20 cellular contexts compared by ENCODE assay signal in the genomic region with DNA sequence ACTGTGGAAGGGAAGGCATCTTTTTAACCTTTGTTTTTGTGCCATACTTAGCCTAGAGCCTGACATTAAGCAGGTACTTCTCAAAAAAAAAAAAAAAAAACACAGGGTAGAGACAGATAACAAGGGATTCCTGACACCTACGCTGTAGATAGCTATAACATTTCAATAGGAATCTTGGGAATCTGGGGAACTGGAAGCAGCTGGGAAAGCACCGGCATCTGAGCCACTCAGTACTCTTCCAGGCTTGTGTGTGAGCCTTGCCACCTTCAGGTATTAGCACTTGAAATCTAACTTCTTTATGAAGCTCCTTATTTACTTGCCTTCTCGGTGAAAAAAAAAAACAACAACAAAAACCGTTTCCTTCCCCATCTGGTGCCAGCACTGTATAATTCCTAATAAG. TPM values are rescaled to one million over a fixed set of nuclear protein-coding genes. Genes with fewer than 3 reads are reported as not detected.
DNase-seq lines count a peak whose midpoint lies in the region; ATAC-seq and TF ChIP-seq lines count a peak whose summit lies in the region.
"Had no signal": no experiment of that assay in that cellular context is flagged by ENCODE, and none has a peak within 500 bp of the region (broad histone marks: within the 10 kb centered on the region; RNA-seq: fewer than 3 reads in every experiment).

No MANE protein-coding gene starts in this region.

- H3K4me2 ChIP-seq in trophoblast cell (ENCODE audit: low read length): no peak overlapping the region

- H3K23ac ChIP-seq in trophoblast cell (ENCODE audit: low read length): no peak overlapping the region

- no peak overlapping the region for H3K14ac ChIP-seq in trophoblast cell (ENCODE audit: low read length)

- no peak overlapping the region for H4K12ac ChIP-seq in trophoblast cell (ENCODE audit: low read depth, low read length)

- H4K8ac ChIP-seq in trophoblast cell (ENCODE audit: low read depth, low read length): no peak overlapping the region

- no peak overlapping the region for H4K91ac ChIP-seq in trophoblast cell (ENCODE audit: low read depth, low read length)

- H3K9ac ChIP-seq in SK-N-MC (ENCODE audit: insufficient read length) (no peak overlapping the region), trophoblast cell (ENCODE audit: low read length) (no peak overlapping the region)

- H3K9me3 ChIP-seq in SK-N-MC (ENCODE audit: low read depth, low read length): no peaks in the 10 kb centered on the region
- no peaks in the 10 kb centered on the region for H3K9me3 ChIP-seq in trophoblast cell (ENCODE audit: insufficient read depth, low read depth, low read length)
- no peaks in the 10 kb centered on the region for H3K9me3 ChIP-seq in A673 (ENCODE audit: low read depth, low read length, poor library complexity, severe bottlenecking)
- H3K9me3 ChIP-seq: body of pancreas, prostate gland, thoracic aorta had no signal

- H2BK12ac ChIP-seq in trophoblast cell (ENCODE audit: low read length): no peak overlapping the region

- peaks cover 67% of the 10 kb centered on the region for H3K4me1 Mint-ChIP-seq in activated naive CD4-positive, alpha-beta T cell treated with anti-CD3 and anti-CD28 coated beads, Interleukin-2, amount 50 U/mL, for 24 hours

- intact Hi-C loops in A673 (cut with micrococcal nuclease; ENCODE audit: unreplicated experiment): no loop called here

- peaks cover 0 to 4% of the 10 kb centered on the region in 2 experiments for H3K4me1 ChIP-seq in trophoblast cell (ENCODE audit: control insufficient read depth in 1 of 2, insufficient read depth in 2 of 2, low read length in 2 of 2)
- H3K4me1 ChIP-seq in A673 (ENCODE audit: insufficient read depth, low read length, poor library complexity, severe bottlenecking): peaks cover 8% of the 10 kb centered on the region
- H3K4me1 ChIP-seq: prostate gland had no signal

- H3K27ac Mint-ChIP-seq in activated naive CD4-positive, alpha-beta T cell treated with anti-CD3 and anti-CD28 coated beads, Interleukin-2, amount 50 U/mL, for 24 hours: peak overlapping the region; percentile 60

- H3K79me2 ChIP-seq in trophoblast cell (ENCODE audit: control insufficient read depth, insufficient read depth, low read length, poor library complexity): no peaks in the 10 kb centered on the region

- no TSS peak for BruUV-seq in A673 (replicated peaks; lab: Mats Ljungman, UMichigan)

- no peak overlapping the region for H3K18ac ChIP-seq in trophoblast cell (ENCODE audit: low read length)

- no peak for ATAC-seq in GM18520 (IDR thresholded peaks at IDR 0.05; ENCODE audit: unreplicated experiment)
- ATAC-seq: body of pancreas, foreskin keratinocyte had no signal

- H3K27me3 Mint-ChIP-seq in activated naive CD4-positive, alpha-beta T cell treated with anti-CD3 and anti-CD28 coated beads, Interleukin-2, amount 50 U/mL, for 24 hours: no peaks in the 10 kb centered on the region
- H3K27me3 Mint-ChIP-seq: activated naive CD4-positive, alpha-beta T cell treated with anti-CD3 and anti-CD28 coated beads, Interleukin-2, amount 10 ng/mL, durations not matched to agents 7 days and 5 days had no signal

- peaks cover 11% of the 10 kb centered on the region for H3K36me3 ChIP-seq in SK-N-MC (ENCODE audit: insufficient read depth, low read length)
- H3K36me3 ChIP-seq in trophoblast cell (ENCODE audit: control insufficient read depth in 1 of 2, insufficient read depth in 2 of 2, low read length in 2 of 2): no peaks in the 10 kb centered on the region
- H3K36me3 ChIP-seq in A673 (ENCODE audit: insufficient read depth, low read length, poor library complexity, severe bottlenecking): no peaks in the 10 kb centered on the region
- H3K36me3 ChIP-seq: prostate gland, thoracic aorta had no signal

- no peak for DNase-seq in activated naive CD4-positive, alpha-beta T cell treated with anti-CD3 and anti-CD28 coated beads, Interleukin-2, amount 50 U/mL, for 16 hours
- DNase-seq in SK-N-MC (ENCODE audit: low read depth, low spot score) (no peak), iPS-NIHi7 (ENCODE audit: extremely low spot score) (peak; percentile 54), trophoblast cell (peak; percentile 78 to 85), A673 (ENCODE audit: low spot score) (no peak), HUDEP-2 (lab: John Stamatoyannopoulos, UW; ENCODE audit: unreplicated experiment in 76 of 76) (no peak)
- DNase-seq: 8988T; activated naive CD4-positive, alpha-beta T cell treated with anti-CD3 and anti-CD28 coated beads, Interleukin-2, amount 10 ng/mL, durations not matched to agents 7 days and 5 days; foreskin keratinocyte; GOT3; NCI-H1436; NCI-H2171 treated with DMSO at 0.1 percent for 48 hours; NCI-H82; nephron progenitor cell had no signal

- no peaks in the 10 kb centered on the region for H3K79me1 ChIP-seq in trophoblast cell (ENCODE audit: low read length)

- no peak overlapping the region for H3K4ac ChIP-seq in trophoblast cell (ENCODE audit: low read depth, low read length)

- no peak overlapping the region for H2BK5ac ChIP-seq in trophoblast cell (ENCODE audit: low read depth, low read length, poor library complexity)

- POLR2A ChIA-PET in A673 (lab: Charles Lee; ENCODE audit: low non-redundant PET): no interaction called here

- peak overlapping the region; percentile 6; the same call in 1 of the 2 replicates for H3K27ac ChIP-seq in SK-N-MC
- H3K27ac ChIP-seq in trophoblast cell (ENCODE audit: low read depth, low read length): no peak overlapping the region
- no peak overlapping the region for H3K27ac ChIP-seq in A673 (ENCODE audit: low read depth, low read length, poor library complexity, severe bottlenecking)
- H3K27ac ChIP-seq: body of pancreas, C4-2B, foreskin keratinocyte, prostate gland, thoracic aorta had no signal

- H3K9me3 Mint-ChIP-seq in activated naive CD4-positive, alpha-beta T cell treated with anti-CD3 and anti-CD28 coated beads, Interleukin-2, amount 50 U/mL, for 24 hours: no peaks in the 10 kb centered on the region
- H3K9me3 Mint-ChIP-seq: activated naive CD4-positive, alpha-beta T cell treated with anti-CD3 and anti-CD28 coated beads, Interleukin-2, amount 10 ng/mL, durations not matched to agents 7 days and 5 days; nephron progenitor cell had no signal

- H3K27me3 ChIP-seq in trophoblast cell (ENCODE audit: insufficient read depth, low read length): no peaks in the 10 kb centered on the region
- no peaks in the 10 kb centered on the region for H3K27me3 ChIP-seq in A673 (replicated peaks; ENCODE audit: insufficient read depth, low read depth, low read length, poor library complexity)
- H3K27me3 ChIP-seq: body of pancreas, foreskin keratinocyte had no signal

- no peak overlapping the region for H2AK5ac ChIP-seq in trophoblast cell (ENCODE audit: low read length)

- H2AFZ ChIP-seq in trophoblast cell (ENCODE audit: insufficient read depth, low read length, poor library complexity): no peak overlapping the region

- no peak overlapping the region for H3K4me3 ChIP-seq in SK-N-MC
- no peak overlapping the region for H3K4me3 ChIP-seq in trophoblast cell (ENCODE audit: low read depth, low read length)
- H3K4me3 ChIP-seq in A673 (ENCODE audit: low read depth, low read length, poor library complexity, severe bottlenecking): no peak overlapping the region
- H3K4me3 ChIP-seq: body of pancreas, prostate gland, thoracic aorta had no signal

- CTCF ChIA-PET in A673 (lab: Charles Lee): interaction anchor here (0.6 kb wide), 1 partner anchor 246 kb away, joined by 6 read pairs; no protein-coding TSS in a partner anchor

- TF ChIP-seq CTCF in A673 (conservative IDR thresholded peaks at IDR 0.05; ENCODE audit: low read depth, low read length): no peak

- peaks cover 3% of the 10 kb centered on the region for H3K36me3 Mint-ChIP-seq in activated naive CD4-positive, alpha-beta T cell treated with anti-CD3 and anti-CD28 coated beads, Interleukin-2, amount 50 U/mL, for 24 hours

- H2BK120ac ChIP-seq in trophoblast cell (ENCODE audit: insufficient read depth, low read length, poor library complexity): no peak overlapping the region

- no peak overlapping the region for H3K4me3 Mint-ChIP-seq in activated naive CD4-positive, alpha-beta T cell treated with anti-CD3 and anti-CD28 coated beads, Interleukin-2, amount 50 U/mL, for 24 hours
- H3K4me3 Mint-ChIP-seq: activated naive CD4-positive, alpha-beta T cell treated with anti-CD3 and anti-CD28 coated beads, Interleukin-2, amount 10 ng/mL, durations not matched to agents 7 days and 5 days; nephron progenitor cell had no signal

- no CpG with 5 or more reads among the region's 4 CpGs for WGBS in trophoblast cell (ENCODE audit: extremely low coverage, insufficient coverage, insufficient read length)

RNA-seq across cellular contexts. Expression of a gene that starts 46.8 kb away (rescaled TPM):
- polyA plus RNA-seq in trophoblast cell (2013): 9.0 and 9.2 TPM in 2 replicates
- 19.8 and 21.6 TPM in 2 replicates for total RNA-seq in A673 (2021)

RNA-seq across cellular contexts. Expression of a gene that starts 56.0 kb away (rescaled TPM):
- polyA plus RNA-seq in trophoblast cell (2013): 0.71 and 0.86 TPM in 2 replicates
- total RNA-seq in A673 (2021): 3.5 and 4.3 TPM in 2 replicates

Comparison
In these comparisons a context has a peak if more than half of its experiments do, and no peak if none do; other contexts are left out.
1. DNase-seq: peak in iPS-NIHi7 (single experiment) and trophoblast cell (2 of 2); none in activated naive CD4-positive, alpha-beta T cell treated with anti-CD3 and anti-CD28 coated beads, Interleukin-2, amount 50 U/mL, for 16 hours (single experiment), SK-N-MC (single experiment), A673 (single experiment) and HUDEP-2 (0 of 76).